In genomic region chr2:2698182-2699116, GRCh38 we compare ENCODE assay signal across 1 cellular context.
TF ChIP-seq lines count a peak whose summit lies in the region.

No MANE protein-coding gene starts in this region.

TF ChIP-seq in GM23338, 12 proteins besides CTCF, POLR2A, EP300 and RAD21 (continued from another document):
- no peak for TF ChIP-seq REST (IDR thresholded peaks at IDR 0.05; ENCODE audit: unreplicated experiment)
- no peak for TF ChIP-seq NANOG (IDR thresholded peaks at IDR 0.05; ENCODE audit: borderline replicate concordance)
- TF ChIP-seq STAT1 (IDR thresholded peaks at IDR 0.05; ENCODE audit: unreplicated experiment): no peak
- TF ChIP-seq ZNF114 (CRISPR knock-in tag; IDR thresholded peaks at IDR 0.05): no peak
- TF ChIP-seq EZH2phosphoT487 (IDR thresholded peaks at IDR 0.05; ENCODE audit: unreplicated experiment): no peak
- no peak for TF ChIP-seq ZNF331 (CRISPR knock-in tag; IDR thresholded peaks at IDR 0.05; ENCODE audit: low read depth)
- TF ChIP-seq CREB1 (CRISPR knock-in tag; IDR thresholded peaks at IDR 0.05; ENCODE audit: low read depth): no peak
- TF ChIP-seq JUNB (IDR thresholded peaks at IDR 0.05; ENCODE audit: unreplicated experiment): no peak
- TF ChIP-seq POLR2AphosphoS5 (IDR thresholded peaks at IDR 0.05; ENCODE audit: low read depth): no peak
